ENCODE assay signal across 18 cellular contexts in genomic region chr5:8981016-8981415, GRCh38.
DNase-seq lines count a peak whose midpoint lies in the region; ATAC-seq and TF ChIP-seq lines count a peak whose summit lies in the region.
"Had no signal": no experiment of that assay in that cellular context is flagged by ENCODE, and none has a peak within 500 bp of the region (broad histone marks: within the 10 kb centered on the region; RNA-seq: fewer than 3 reads in every experiment).

No MANE protein-coding gene starts in this region.

- ATAC-seq in DND-41 (ENCODE audit: insufficient read depth, low read depth) (no peak), GM23338 (no peak), natural killer cell (no peak)

- H3K4me1 Mint-ChIP-seq in GM23338 (peaks cover 4% of the 10 kb centered on the region; the same call in 1 of the 3 replicates), natural killer cell (no peaks in the 10 kb centered on the region), CD14-positive monocyte (no peaks in the 10 kb centered on the region)
- H3K4me1 Mint-ChIP-seq: CD4-positive, alpha-beta memory T cell had no signal

- H3K36me3 ChIP-seq in DND-41 (ENCODE audit: insufficient read depth, low read length) (no peaks in the 10 kb centered on the region), GM23338 (ENCODE audit: insufficient read depth) (no peaks in the 10 kb centered on the region), MM.1S (replicated peaks; ENCODE audit: insufficient read depth, low read length) (no peaks in the 10 kb centered on the region)
- H3K36me3 ChIP-seq: BE2C, HAP-1 had no signal

- H3K27me3 ChIP-seq in DND-41 (ENCODE audit: insufficient read depth, low read length, poor library complexity): no peaks in the 10 kb centered on the region
- no peaks in the 10 kb centered on the region for H3K27me3 ChIP-seq in GM23338 (ENCODE audit: insufficient read depth)
- H3K27me3 ChIP-seq in MM.1S (replicated peaks; ENCODE audit: insufficient read depth, low read length): no peaks in the 10 kb centered on the region
- H3K27me3 ChIP-seq: BE2C had no signal

- H3K4me3 Mint-ChIP-seq in GM23338 (no peak overlapping the region), natural killer cell (no peak overlapping the region), CD14-positive monocyte (no peak overlapping the region)
- H3K4me3 Mint-ChIP-seq: CD4-positive, alpha-beta memory T cell had no signal

- H3K27ac Mint-ChIP-seq in GM23338: no peak overlapping the region
- no peak overlapping the region for H3K27ac Mint-ChIP-seq in natural killer cell
- H3K27ac Mint-ChIP-seq in CD14-positive monocyte: no peak overlapping the region
- H3K27ac Mint-ChIP-seq: CD4-positive, alpha-beta memory T cell had no signal

- no peak for DNase-seq in DND-41
- DNase-seq in GM23338 (ENCODE audit: low spot score): no peak
- DNase-seq in amniotic epithelial cell (ENCODE audit: low read depth): peak; percentile 43
- DNase-seq in iris pigment epithelial cell (ENCODE audit: low read depth): peak; percentile 20
- no peak for DNase-seq in MM.1S
- DNase-seq in iPS-NIHi11 (ENCODE audit: low spot score): no peak
- no peak for DNase-seq in natural killer cell
- DNase-seq in CD14-positive monocyte (ENCODE audit: low spot score): no peak
- DNase-seq: 8988T; BE2C; Calu3; CD4-positive, alpha-beta memory T cell; DMS53; NCI-H1417 treated with DMSO at 0.1 percent for 48 hours; NCI-H2029; NCI-H2171; NCI-H748 treated with DMSO at 0.1 percent for 48 hours had no signal

- H3K4me3 ChIP-seq in DND-41 (ENCODE audit: low read depth in 1 of 2, low read length in 2 of 2) (no peak overlapping the region), GM23338 (no peak overlapping the region), MM.1S (ENCODE audit: low read length) (no peak overlapping the region)
- H3K4me3 ChIP-seq: HAP-1 had no signal

- H3K9ac ChIP-seq in DND-41 (ENCODE audit: low read depth, low read length) (no peak overlapping the region), MM.1S (ENCODE audit: low read length) (no peak overlapping the region)

- H3K27ac ChIP-seq in DND-41 (ENCODE audit: low read length) (no peak overlapping the region), GM23338 (ENCODE audit: low read depth) (no peak overlapping the region), MM.1S (ENCODE audit: low read length) (no peak overlapping the region)

- H3K9me3 Mint-ChIP-seq in GM23338: no peaks in the 10 kb centered on the region
- peaks cover 15 to 21% of the 10 kb centered on the region in 2 donors for H3K9me3 Mint-ChIP-seq in natural killer cell
- peaks cover 0 to 4% (median 0%) of the 10 kb centered on the region in 7 donors for H3K9me3 Mint-ChIP-seq in CD14-positive monocyte

- H3K4me1 ChIP-seq in DND-41 (ENCODE audit: insufficient read depth, low read length) (no peaks in the 10 kb centered on the region), GM23338 (ENCODE audit: insufficient read depth) (no peaks in the 10 kb centered on the region), MM.1S (ENCODE audit: low read length) (no peaks in the 10 kb centered on the region)
- H3K4me1 ChIP-seq: BE2C, HAP-1 had no signal

- H3K9me3 ChIP-seq in DND-41 (ENCODE audit: insufficient read depth, low read length, severe bottlenecking): no peaks in the 10 kb centered on the region
- H3K9me3 ChIP-seq in MM.1S (replicated peaks; ENCODE audit: insufficient read depth, low read length): no peaks in the 10 kb centered on the region
- H3K9me3 ChIP-seq: BE2C, HAP-1 had no signal

- H3K4me2 ChIP-seq in DND-41 (ENCODE audit: insufficient read depth, low read length) (no peak overlapping the region), GM23338 (no peak overlapping the region), MM.1S (ENCODE audit: low read depth, low read length) (no peak overlapping the region)

- H3F3A ChIP-seq in GM23338 (replicated peaks; ENCODE audit: low read depth): no peaks in the 10 kb centered on the region
- no peaks in the 10 kb centered on the region for H3F3A ChIP-seq in MM.1S (ENCODE audit: insufficient read depth, low read length)

- intact Hi-C loops in natural killer cell (cut with micrococcal nuclease): no loop called here
- intact Hi-C loops in CD14-positive monocyte (cut with micrococcal nuclease): no loop called here

- no peak for TF ChIP-seq CTCF in DND-41 (IDR thresholded peaks at IDR 0.05; ENCODE audit: borderline replicate concordance, extremely low read depth, low read length, poor library complexity, severe bottlenecking)
- TF ChIP-seq CTCF in GM23338 (conservative IDR thresholded peaks at IDR 0.05; ENCODE audit: low read depth in 2 of 2): no peak
- TF ChIP-seq CTCF in MM.1S (IDR thresholded peaks at IDR 0.05; ENCODE audit: low read length): no peak
- TF ChIP-seq CTCF in natural killer cell (IDR thresholded peaks at IDR 0.05): no peak
- no peak for TF ChIP-seq CTCF in CD14-positive monocyte (IDR thresholded peaks at IDR 0.05)

- H3K36me3 Mint-ChIP-seq in GM23338 (ENCODE audit: low read depth): no peaks in the 10 kb centered on the region
- H3K36me3 Mint-ChIP-seq in natural killer cell: no peaks in the 10 kb centered on the region
- H3K36me3 Mint-ChIP-seq in CD14-positive monocyte: no peaks in the 10 kb centered on the region
- H3K36me3 Mint-ChIP-seq: CD4-positive, alpha-beta memory T cell had no signal

- H3K79me2 ChIP-seq in DND-41 (ENCODE audit: insufficient read depth, low read length) (no peaks in the 10 kb centered on the region), GM23338 (replicated peaks; ENCODE audit: insufficient read depth) (no peaks in the 10 kb centered on the region), MM.1S (ENCODE audit: low read length) (no peaks in the 10 kb centered on the region)

- peaks cover 6% of the 10 kb centered on the region for H3K27me3 Mint-ChIP-seq in GM23338 (ENCODE audit: insufficient read depth, low read depth, poor library complexity)
- no peaks in the 10 kb centered on the region for H3K27me3 Mint-ChIP-seq in natural killer cell (ENCODE audit: low read depth in 2 of 2)
- no peaks in the 10 kb centered on the region for H3K27me3 Mint-ChIP-seq in CD14-positive monocyte (ENCODE audit: low read depth in 3 of 3)
- H3K27me3 Mint-ChIP-seq: CD4-positive, alpha-beta memory T cell had no signal

- H3K9me2 ChIP-seq in GM23338 (ENCODE audit: insufficient read depth) (no peaks in the 10 kb centered on the region), MM.1S (replicated peaks; ENCODE audit: insufficient read depth, low read length) (no peaks in the 10 kb centered on the region)

- H2AFZ ChIP-seq in DND-41 (ENCODE audit: low read depth, low read length) (0 out of 2 replicates have a peak overlapping the region, but pooled peaks have one; percentile 39), GM23338 (peak overlapping the region; percentile 67; the same call in 1 of the 2 replicates), MM.1S (ENCODE audit: low read length) (no peak overlapping the region)

- no peaks in the 10 kb centered on the region for H4K20me1 ChIP-seq in DND-41 (ENCODE audit: insufficient read depth, low read length)
- H4K20me1 ChIP-seq in GM23338 (replicated peaks; ENCODE audit: insufficient read depth): no peaks in the 10 kb centered on the region
- H4K20me1 ChIP-seq in MM.1S (ENCODE audit: insufficient read depth, low read length): no peaks in the 10 kb centered on the region

TF ChIP-seq in GM23338, 12 proteins besides CTCF, POLR2A, EP300 and RAD21 (continues in another document):
- TF ChIP-seq EZH2 (IDR thresholded peaks at IDR 0.05; ENCODE audit: low read depth, unreplicated experiment): no peak
- TF ChIP-seq STAT1 (IDR thresholded peaks at IDR 0.05; ENCODE audit: unreplicated experiment): no peak
- TF ChIP-seq, protein P1, sequence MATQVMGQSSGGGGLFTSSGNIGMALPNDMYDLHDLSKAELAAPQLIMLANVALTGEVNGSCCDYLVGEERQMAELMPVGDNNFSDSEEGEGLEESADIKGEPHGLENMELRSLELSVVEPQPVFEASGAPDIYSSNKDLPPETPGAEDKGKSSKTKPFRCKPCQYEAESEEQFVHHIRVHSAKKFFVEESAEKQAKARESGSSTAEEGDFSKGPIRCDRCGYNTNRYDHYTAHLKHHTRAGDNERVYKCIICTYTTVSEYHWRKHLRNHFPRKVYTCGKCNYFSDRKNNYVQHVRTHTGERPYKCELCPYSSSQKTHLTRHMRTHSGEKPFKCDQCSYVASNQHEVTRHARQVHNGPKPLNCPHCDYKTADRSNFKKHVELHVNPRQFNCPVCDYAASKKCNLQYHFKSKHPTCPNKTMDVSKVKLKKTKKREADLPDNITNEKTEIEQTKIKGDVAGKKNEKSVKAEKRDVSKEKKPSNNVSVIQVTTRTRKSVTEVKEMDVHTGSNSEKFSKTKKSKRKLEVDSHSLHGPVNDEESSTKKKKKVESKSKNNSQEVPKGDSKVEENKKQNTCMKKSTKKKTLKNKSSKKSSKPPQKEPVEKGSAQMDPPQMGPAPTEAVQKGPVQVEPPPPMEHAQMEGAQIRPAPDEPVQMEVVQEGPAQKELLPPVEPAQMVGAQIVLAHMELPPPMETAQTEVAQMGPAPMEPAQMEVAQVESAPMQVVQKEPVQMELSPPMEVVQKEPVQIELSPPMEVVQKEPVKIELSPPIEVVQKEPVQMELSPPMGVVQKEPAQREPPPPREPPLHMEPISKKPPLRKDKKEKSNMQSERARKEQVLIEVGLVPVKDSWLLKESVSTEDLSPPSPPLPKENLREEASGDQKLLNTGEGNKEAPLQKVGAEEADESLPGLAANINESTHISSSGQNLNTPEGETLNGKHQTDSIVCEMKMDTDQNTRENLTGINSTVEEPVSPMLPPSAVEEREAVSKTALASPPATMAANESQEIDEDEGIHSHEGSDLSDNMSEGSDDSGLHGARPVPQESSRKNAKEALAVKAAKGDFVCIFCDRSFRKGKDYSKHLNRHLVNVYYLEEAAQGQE (IDR thresholded peaks at IDR 0.05; ENCODE audit: unreplicated experiment): no peak
- no peak for TF ChIP-seq EZH2phosphoT487 (IDR thresholded peaks at IDR 0.05; ENCODE audit: unreplicated experiment)
- TF ChIP-seq POLR2AphosphoS5 (IDR thresholded peaks at IDR 0.05; ENCODE audit: low read depth): no peak
- no peak for TF ChIP-seq ZNF114 (CRISPR knock-in tag; IDR thresholded peaks at IDR 0.05)
- TF ChIP-seq, protein P2, sequence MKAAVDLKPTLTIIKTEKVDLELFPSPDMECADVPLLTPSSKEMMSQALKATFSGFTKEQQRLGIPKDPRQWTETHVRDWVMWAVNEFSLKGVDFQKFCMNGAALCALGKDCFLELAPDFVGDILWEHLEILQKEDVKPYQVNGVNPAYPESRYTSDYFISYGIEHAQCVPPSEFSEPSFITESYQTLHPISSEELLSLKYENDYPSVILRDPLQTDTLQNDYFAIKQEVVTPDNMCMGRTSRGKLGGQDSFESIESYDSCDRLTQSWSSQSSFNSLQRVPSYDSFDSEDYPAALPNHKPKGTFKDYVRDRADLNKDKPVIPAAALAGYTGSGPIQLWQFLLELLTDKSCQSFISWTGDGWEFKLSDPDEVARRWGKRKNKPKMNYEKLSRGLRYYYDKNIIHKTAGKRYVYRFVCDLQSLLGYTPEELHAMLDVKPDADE (IDR thresholded peaks at IDR 0.05): no peak
- TF ChIP-seq JUNB (IDR thresholded peaks at IDR 0.05; ENCODE audit: unreplicated experiment): no peak

Comparison
In these comparisons a context has a peak if more than half of its experiments do, and no peak if none do; other contexts are left out.
1. DNase-seq: peak in amniotic epithelial cell (single experiment) and iris pigment epithelial cell (single experiment); none in DND-41 (single experiment), GM23338 (single experiment), MM.1S (single experiment), iPS-NIHi11 (single experiment), natural killer cell (single experiment) and CD14-positive monocyte (single experiment).